Comparison of ENCODE assay signal across 11 cellular contexts in genomic region chr17:27572665-27573064, GRCh38. TPM values are rescaled to one million over a fixed set of nuclear protein-coding genes. Genes with fewer than 3 reads are reported as not detected.
DNase-seq lines count a peak whose midpoint lies in the region; ATAC-seq and TF ChIP-seq lines count a peak whose summit lies in the region.
"Had no signal": no experiment of that assay in that cellular context is flagged by ENCODE, and none has a peak within 500 bp of the region (broad histone marks: within the 10 kb centered on the region; RNA-seq: fewer than 3 reads in every experiment).

No MANE protein-coding gene starts in this region.

- in situ Hi-C loops in gastrocnemius medialis (cut with MboI; ENCODE audit: low sequenced_read_pairs in 4 of 4): no loop called here

- TF ChIP-seq CTCF in gastrocnemius medialis (IDR thresholded peaks at IDR 0.05 in 4 of 5, conservative IDR thresholded peaks at IDR 0.05 in 1 of 5): no peak

- H3K9me3 Mint-ChIP-seq in activated naive CD4-positive, alpha-beta T cell treated with anti-CD3 and anti-CD28 coated beads, Interleukin-2, amount 10 ng/mL, durations not matched to agents 7 days and 5 days: no peaks in the 10 kb centered on the region
- no peaks in the 10 kb centered on the region for H3K9me3 Mint-ChIP-seq in activated T-helper 2 cell treated with anti-CD3 and anti-CD28 coated beads, Interferon-gamma antibody, Interleukin-2, Interleukin-4, amounts not matched to agents 10 μg/mL and 5 μg/mL and 100 μg/mL, durations not matched to agents 14 hours and 24 hours and 36 hours

- H3K27me3 Mint-ChIP-seq in activated naive CD4-positive, alpha-beta T cell treated with anti-CD3 and anti-CD28 coated beads, Interleukin-2, amount 10 ng/mL, durations not matched to agents 7 days and 5 days: no peaks in the 10 kb centered on the region
- no peaks in the 10 kb centered on the region for H3K27me3 Mint-ChIP-seq in activated T-helper 2 cell treated with anti-CD3 and anti-CD28 coated beads, Interferon-gamma antibody, Interleukin-2, Interleukin-4, amounts not matched to agents 10 μg/mL and 5 μg/mL and 100 μg/mL, durations not matched to agents 14 hours and 24 hours and 36 hours (ENCODE audit: low read depth)

- peak overlapping the region; percentile 95 to 99 (median 97) for H3K27ac ChIP-seq in gastrocnemius medialis
- H3K27ac ChIP-seq: coronary artery, heart left ventricle had no signal

- no peak overlapping the region for H3K4me3 ChIP-seq in gastrocnemius medialis
- H3K4me3 ChIP-seq: coronary artery, heart left ventricle had no signal

- ATAC-seq in gastrocnemius medialis (no peak), GM18909 (IDR thresholded peaks at IDR 0.05; ENCODE audit: poor library complexity, unreplicated experiment) (no peak), SK-N-SH treated with all-trans-retinoic acid at 6 μM for 48 hours (no peak)

- no peaks in the 10 kb centered on the region for H3K36me3 ChIP-seq in gastrocnemius medialis
- H3K36me3 ChIP-seq: heart left ventricle had no signal

- peaks cover 6% of the 10 kb centered on the region for H3K36me3 Mint-ChIP-seq in activated naive CD4-positive, alpha-beta T cell treated with anti-CD3 and anti-CD28 coated beads, Interleukin-2, amount 10 ng/mL, durations not matched to agents 7 days and 5 days
- peaks cover 30% of the 10 kb centered on the region for H3K36me3 Mint-ChIP-seq in activated T-helper 2 cell treated with anti-CD3 and anti-CD28 coated beads, Interferon-gamma antibody, Interleukin-2, Interleukin-4, amounts not matched to agents 10 μg/mL and 5 μg/mL and 100 μg/mL, durations not matched to agents 14 hours and 24 hours and 36 hours (ENCODE audit: low read depth)

- H3K27ac Mint-ChIP-seq in activated naive CD4-positive, alpha-beta T cell treated with anti-CD3 and anti-CD28 coated beads, Interleukin-2, amount 10 ng/mL, durations not matched to agents 7 days and 5 days: no peak overlapping the region
- peak overlapping the region; percentile 47 for H3K27ac Mint-ChIP-seq in activated T-helper 2 cell treated with anti-CD3 and anti-CD28 coated beads, Interferon-gamma antibody, Interleukin-2, Interleukin-4, amounts not matched to agents 10 μg/mL and 5 μg/mL and 100 μg/mL, durations not matched to agents 14 hours and 24 hours and 36 hours

- H3K4me3 Mint-ChIP-seq in activated naive CD4-positive, alpha-beta T cell treated with anti-CD3 and anti-CD28 coated beads, Interleukin-2, amount 10 ng/mL, durations not matched to agents 7 days and 5 days: no peak overlapping the region
- peak overlapping the region; percentile 14 for H3K4me3 Mint-ChIP-seq in activated T-helper 2 cell treated with anti-CD3 and anti-CD28 coated beads, Interferon-gamma antibody, Interleukin-2, Interleukin-4, amounts not matched to agents 10 μg/mL and 5 μg/mL and 100 μg/mL, durations not matched to agents 14 hours and 24 hours and 36 hours (ENCODE audit: low read depth)

- H3K9me3 ChIP-seq in gastrocnemius medialis: no peaks in the 10 kb centered on the region
- H3K9me3 ChIP-seq: heart left ventricle had no signal

- intact Hi-C loops in activated T-helper 2 cell treated with anti-CD3 and anti-CD28 coated beads, Interferon-gamma antibody, Interleukin-2, Interleukin-4, amounts not matched to agents 10 μg/mL and 5 μg/mL and 100 μg/mL, durations not matched to agents 14 hours and 24 hours and 36 hours (cut with micrococcal nuclease): loop anchor here (1.0 kb wide), 1 partner anchor 28 kb away; no protein-coding TSS in a partner anchor
- intact Hi-C loops in gastrocnemius medialis (cut with DNase I; ENCODE audit: low total_unique reads): loop anchor here (2.0 to 5.0 kb wide), 3 partner anchors 70 to 252 kb away; no protein-coding TSS in a partner anchor

- H3K27me3 ChIP-seq in gastrocnemius medialis: no peaks in the 10 kb centered on the region
- H3K27me3 ChIP-seq: heart left ventricle had no signal

- peaks cover 59% of the 10 kb centered on the region for H3K4me1 Mint-ChIP-seq in activated naive CD4-positive, alpha-beta T cell treated with anti-CD3 and anti-CD28 coated beads, Interleukin-2, amount 10 ng/mL, durations not matched to agents 7 days and 5 days
- peaks cover 83% of the 10 kb centered on the region for H3K4me1 Mint-ChIP-seq in activated T-helper 2 cell treated with anti-CD3 and anti-CD28 coated beads, Interferon-gamma antibody, Interleukin-2, Interleukin-4, amounts not matched to agents 10 μg/mL and 5 μg/mL and 100 μg/mL, durations not matched to agents 14 hours and 24 hours and 36 hours (ENCODE audit: low read depth)

- H3K4me1 ChIP-seq in gastrocnemius medialis: peaks cover 61 to 81% of the 10 kb centered on the region in 2 donors

- CTCF ChIA-PET in activated naive CD4-positive, alpha-beta T cell treated with anti-CD3 and anti-CD28 coated beads, Interleukin-2, amount 10 ng/mL, durations not matched to agents 7 days and 5 days (lab: Charles Lee): interaction anchor here (1.6 kb wide), 1 partner anchor 115 kb away, joined by 5 read pairs; no protein-coding TSS in a partner anchor

- TF ChIP-seq POLR2A in gastrocnemius medialis (IDR thresholded peaks at IDR 0.05): no peak

- DNase-seq in activated naive CD4-positive, alpha-beta T cell treated with Interleukin-2 at 50 U/mL for 16 hours: peak; percentile 65
- DNase-seq in activated naive CD4-positive, alpha-beta T cell treated with anti-CD3 and anti-CD28 coated beads, Interleukin-2, amount 10 ng/mL, durations not matched to agents 7 days and 5 days: no peak
- DNase-seq in activated T-helper 2 cell treated with anti-CD3 and anti-CD28 coated beads, Interferon-gamma antibody, Interleukin-2, Interleukin-4, amounts not matched to agents 10 μg/mL and 5 μg/mL and 100 μg/mL, durations not matched to agents 14 hours and 24 hours and 36 hours (ENCODE audit: low spot score): no peak
- DNase-seq in gastrocnemius medialis (no peak), CD1c-positive myeloid dendritic cell (ENCODE audit: extremely low spot score) (no peak), NCI-H1092 (lab: John Stamatoyannopoulos, UW) (no peak)
- DNase-seq: heart left ventricle, NCI-H1930 had no signal

TF ChIP-seq in SK-N-SH treated with all-trans-retinoic acid at 6 μM for 48 hours, 23 proteins besides CTCF, POLR2A, EP300 and RAD21 (continues in another document):
- TF ChIP-seq TCF4 (CRISPR knock-in tag; IDR thresholded peaks at IDR 0.05; ENCODE audit: borderline replicate concordance) (no peak), OSR1 (CRISPR knock-in tag; IDR thresholded peaks at IDR 0.05) (no peak), TOX (CRISPR knock-in tag; IDR thresholded peaks at IDR 0.05; ENCODE audit: borderline replicate concordance) (no peak), PPARA (CRISPR knock-in tag; IDR thresholded peaks at IDR 0.05; ENCODE audit: borderline replicate concordance) (no peak), ZNF8 (CRISPR knock-in tag; IDR thresholded peaks at IDR 0.05) (no peak), RARB (CRISPR knock-in tag; IDR thresholded peaks at IDR 0.05) (no peak), ZNF70 (CRISPR knock-in tag; IDR thresholded peaks at IDR 0.05) (no peak), CSRNP3 (CRISPR knock-in tag; IDR thresholded peaks at IDR 0.05) (no peak), SNAI2 (CRISPR knock-in tag; IDR thresholded peaks at IDR 0.05) (no peak), PATZ1 (CRISPR knock-in tag; IDR thresholded peaks at IDR 0.05; ENCODE audit: borderline replicate concordance) (no peak), ARNTL (CRISPR knock-in tag; IDR thresholded peaks at IDR 0.05; ENCODE audit: borderline replicate concordance, low read depth) (no peak), ZC3H10 (CRISPR knock-in tag; IDR thresholded peaks at IDR 0.05) (no peak)

RNA-seq across cellular contexts. Expression of gene LGALS9, which starts 58.3 kb away (rescaled TPM):
- 35.1 and 35.8 TPM in 2 replicates for total RNA-seq in activated T-helper 2 cell treated with anti-CD3 and anti-CD28 coated beads, Interferon-gamma antibody, Interleukin-2, Interleukin-4, amounts not matched to agents 10 μg/mL and 5 μg/mL and 100 μg/mL, durations not matched to agents 14 hours and 24 hours and 36 hours
- total RNA-seq in gastrocnemius medialis: 10 to 100 TPM in 1 of 4 donors, 1 to 10 TPM in 3; 2.4 to 20.3 (median 6.1) TPM
